Comparison of ENCODE assay signal across 20 cellular contexts in the genomic region with DNA sequence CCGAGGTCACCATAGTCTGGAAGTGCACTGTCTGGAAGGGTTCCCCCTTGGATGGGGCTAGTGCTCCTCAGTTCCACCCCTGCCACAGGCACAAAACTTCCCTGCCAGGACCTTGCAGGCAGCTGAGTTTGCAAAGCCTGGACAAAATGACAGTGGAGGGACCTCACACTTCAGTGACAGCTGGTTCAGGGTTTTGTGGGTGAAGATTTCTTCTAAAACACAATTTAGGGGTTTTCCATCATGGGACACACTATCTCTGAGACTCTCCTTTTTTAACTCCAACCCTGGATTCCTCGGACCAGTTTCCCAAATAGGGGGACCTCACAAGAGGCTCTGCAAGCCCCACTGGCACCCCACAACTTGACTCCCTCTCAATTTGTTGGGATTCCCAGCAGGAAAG.
DNase-seq lines count a peak whose midpoint lies in the region; ATAC-seq and TF ChIP-seq lines count a peak whose summit lies in the region.
"Had no signal": no experiment of that assay in that cellular context is flagged by ENCODE, and none has a peak within 500 bp of the region (broad histone marks: within the 10 kb centered on the region; RNA-seq: fewer than 3 reads in every experiment).

No MANE protein-coding gene starts in this region.

- H3K79me2 ChIP-seq in OCI-LY3 (ENCODE audit: low read length), result no peaks in the 10 kb centered on the region

- ATAC-seq in stimulated activated memory B cell treated with anti-CD40 and anti-IgM and Interleukin-4, amounts not matched to agents 10 μg/mL and 1 μg/mL and 100 μg/mL, for 72 hours, result no peak
- ATAC-seq in GM21737 (IDR thresholded peaks at IDR 0.05; ENCODE audit: unreplicated experiment) (no peak), GM18858 (IDR thresholded peaks at IDR 0.05; ENCODE audit: unreplicated experiment) (no peak)

- H3K9me3 ChIP-seq in OCI-LY3 (ENCODE audit: insufficient read depth, low read length), result no peaks in the 10 kb centered on the region
- H3K9me3 ChIP-seq: SK-N-SH had no signal

- H4K20me1 ChIP-seq in OCI-LY3 (ENCODE audit: insufficient read depth, low read length), result no peaks in the 10 kb centered on the region

- H3K9me3 Mint-ChIP-seq in stimulated activated memory B cell treated with anti-CD40 and anti-IgM and Interleukin-4, amounts not matched to agents 10 μg/mL and 1 μg/mL and 100 μg/mL, for 72 hours, result no peaks in the 10 kb centered on the region
- H3K9me3 Mint-ChIP-seq: T-helper 1 cell treated with Interleukin-12 subunit alpha and Interleukin-12 subunit beta and Interleukin-4 antibody, amounts not matched to agents 30 μg/mL and 1 μg/mL, for 36 hours had no signal

- no peak for TF ChIP-seq CTCF in GM10248 (IDR thresholded peaks at IDR 0.05; ENCODE audit: control extremely low read depth, extremely low read depth, low read depth, missing control alignments)
- TF ChIP-seq CTCF in GM13977 (IDR thresholded peaks at IDR 0.05; ENCODE audit: extremely low read depth, insufficient read depth, missing control alignments), result no peak
- TF ChIP-seq CTCF in OCI-LY3 (IDR thresholded peaks at IDR 0.05; ENCODE audit: low read depth, low read length), result no peak

- CTCF ChIA-PET in GM10248 (lab: Yijun Ruan, JAX), result interaction anchor here (0.8 to 1.5 kb wide), 5 partner anchors 11 to 158 kb away, joined by 3 to 4 read pairs (median 3); no protein-coding TSS in a partner anchor

- no peaks in the 10 kb centered on the region for H3K36me3 ChIP-seq in OCI-LY3 (replicated peaks; ENCODE audit: low read depth, low read length)

- DNase-seq in GM10248 (ENCODE audit: extremely low spot score) (peak; percentile 44), GM13977 (ENCODE audit: low spot score) (peak; percentile 45), NOMO-1 treated with DMSO at 0.1 percent for 48 hours (lab: John Stamatoyannopoulos, UW; ENCODE audit: unreplicated experiment) (no peak)
- DNase-seq: Calu3, DMS79 treated with DMSO at 0.1 percent for 48 hours, GF-D8, NCI-H1048, NCI-H1417, NCI-H1694, NCI-H2029 treated with DMSO at 0.1 percent for 48 hours, NCI-H446 treated with DMSO at 0.1 percent for 48 hours, NCI-H526, SK-N-SH, SW 1271 had no signal

- POLR2A ChIA-PET in GM10248 (lab: Yijun Ruan, JAX), result no interaction called here

- H3K9ac ChIP-seq in OCI-LY3 (ENCODE audit: low read length), result peak overlapping the region; percentile 20; the same call in 1 of the 2 replicates
- H3K9ac ChIP-seq: SK-N-SH had no signal

- peaks cover 10% of the 10 kb centered on the region; the same call in 1 of the 2 replicates for H3K27me3 ChIP-seq in OCI-LY3 (ENCODE audit: low read depth, low read length)

- H3K27ac Mint-ChIP-seq in stimulated activated memory B cell treated with anti-CD40 and anti-IgM and Interleukin-4, amounts not matched to agents 10 μg/mL and 1 μg/mL and 100 μg/mL, for 72 hours, result peak overlapping the region; percentile 30
- H3K27ac Mint-ChIP-seq: T-helper 1 cell treated with Interleukin-12 subunit alpha and Interleukin-12 subunit beta and Interleukin-4 antibody, amounts not matched to agents 30 μg/mL and 1 μg/mL, for 36 hours had no signal

- no peak overlapping the region for H3K4me3 Mint-ChIP-seq in stimulated activated memory B cell treated with anti-CD40 and anti-IgM and Interleukin-4, amounts not matched to agents 10 μg/mL and 1 μg/mL and 100 μg/mL, for 72 hours
- H3K4me3 Mint-ChIP-seq: T-helper 1 cell treated with Interleukin-12 subunit alpha and Interleukin-12 subunit beta and Interleukin-4 antibody, amounts not matched to agents 30 μg/mL and 1 μg/mL, for 36 hours had no signal

- peak overlapping the region; percentile 68 for H3K27ac ChIP-seq in OCI-LY3 (ENCODE audit: low read length)
- H3K27ac ChIP-seq: HL-60 had no signal

- H3K36me3 Mint-ChIP-seq in stimulated activated memory B cell treated with anti-CD40 and anti-IgM and Interleukin-4, amounts not matched to agents 10 μg/mL and 1 μg/mL and 100 μg/mL, for 72 hours, result no peaks in the 10 kb centered on the region

- H3K4me3 ChIP-seq in OCI-LY3 (ENCODE audit: low read length), result no peak overlapping the region

- peak overlapping the region; percentile 53 for H3K4me2 ChIP-seq in OCI-LY3 (ENCODE audit: low read length)
- H3K4me2 ChIP-seq: SK-N-SH had no signal

- peaks cover 70% of the 10 kb centered on the region for H3K4me1 ChIP-seq in OCI-LY3 (ENCODE audit: low read length)

- H3K27me3 Mint-ChIP-seq in stimulated activated memory B cell treated with anti-CD40 and anti-IgM and Interleukin-4, amounts not matched to agents 10 μg/mL and 1 μg/mL and 100 μg/mL, for 72 hours, result no peaks in the 10 kb centered on the region

- peak overlapping the region; percentile 28; the same call in 1 of the 2 replicates for H2AFZ ChIP-seq in OCI-LY3 (ENCODE audit: low read depth, low read length)

- in situ Hi-C loops in GM13977 (cut with MboI; ENCODE audit: low pct_unique_long_range_greater_than_20kb, low sequenced_read_pairs, unreplicated experiment), result no loop called here

- H3K4me1 Mint-ChIP-seq in stimulated activated memory B cell treated with anti-CD40 and anti-IgM and Interleukin-4, amounts not matched to agents 10 μg/mL and 1 μg/mL and 100 μg/mL, for 72 hours, result peaks cover 71% of the 10 kb centered on the region
